Comparison of ENCODE assay signal across 18 cellular contexts in genomic region chr16:46649571-46649970, GRCh38. TPM values are rescaled to one million over a fixed set of nuclear protein-coding genes. Genes with fewer than 3 reads are reported as not detected.
DNase-seq lines count a peak whose midpoint lies in the region; ATAC-seq, FAIRE-seq and TF ChIP-seq lines count a peak whose summit lies in the region.
"Had no signal": no experiment of that assay in that cellular context is flagged by ENCODE, and none has a peak within 500 bp of the region (broad histone marks: within the 10 kb centered on the region; RNA-seq: fewer than 3 reads in every experiment).

No MANE protein-coding gene starts in this region.

- H3K4me1 ChIP-seq in K562 (replicated peaks in 1 of 2; ENCODE audit: control insufficient read depth in 2 of 2, insufficient read depth in 2 of 2, low read length in 2 of 2) = peaks cover 4 to 8% of the 10 kb centered on the region in 2 experiments; a peak in 3 of 5 replicates
- H3K4me1 ChIP-seq in rectal smooth muscle tissue (ENCODE audit: control insufficient read depth, insufficient read depth, low read length) = no peaks in the 10 kb centered on the region
- H3K4me1 ChIP-seq: foreskin keratinocyte had no signal

- H3K27ac ChIP-seq in K562 (ENCODE audit: extremely low read depth, low read depth, low read length) = no peak overlapping the region; the same call in 2 of the 3 replicates
- H3K27ac ChIP-seq in rectal smooth muscle tissue (ENCODE audit: low read depth, low read length) = peak overlapping the region; percentile 46
- H3K27ac ChIP-seq: foreskin keratinocyte, HL-60 had no signal

- TF ChIP-seq POLR2A in K562 (conservative IDR thresholded peaks at IDR 0.05) = no peak

- peak overlapping the region in 1 of 2 experiments; percentile 74; a peak in 1 of 4 replicates for H3K9ac ChIP-seq in K562 (ENCODE audit: insufficient read depth in 1 of 2, low read depth in 2 of 2, low read length in 2 of 2)
- no peak overlapping the region for H3K9ac ChIP-seq in rectal smooth muscle tissue (ENCODE audit: low read length)

- FAIRE-seq in K562 (lab: Jason Lieb, UNC) = no peak
- FAIRE-seq: H1 had no signal

- peak overlapping the region; percentile 0; the same call in 1 of the 2 replicates for H3K4me3 ChIP-seq in K562
- peak overlapping the region; percentile 16 for H3K4me3 ChIP-seq in rectal smooth muscle tissue (ENCODE audit: low read length)

- peak overlapping the region; percentile 94 for H2AFZ ChIP-seq in K562 (ENCODE audit: low read depth, low read length)

- in situ Hi-C loops in K562 (cut with MboI) = no loop called here

- DNase-seq in AG08396 (ENCODE audit: low spot score) (peak; percentile 86), K562 (ENCODE audit: extremely low read depth in 1 of 4, low spot score in 3 of 4) (peak in 3 of 4 experiments; percentile 16 to 52 (median 25)), left ventricle myocardium superior (peak; percentile 77), SW 1271 (lab: John Stamatoyannopoulos, UW) (no peak), NCI-H2029 treated with DMSO at 0.1 percent for 48 hours (lab: John Stamatoyannopoulos, UW) (no peak), COR-L47 (lab: John Stamatoyannopoulos, UW) (no peak)
- no peak for DNase-seq in effector CD8-positive, alpha-beta T cell (lab: John Stamatoyannopoulos, UW)
- DNase-seq: activated CD4-positive, alpha-beta memory T cell treated with anti-CD3 and anti-CD28 coated beads, Interleukin-2, amount 10 ng/mL, durations not matched to agents 7 days and 5 days; amygdala; Calu3; midbrain; SIG-M5; stimulated activated naive CD8-positive, alpha-beta T cell treated with anti-CD3 and anti-CD28 coated beads, Interleukin-15, amount 100 ng/mL, for 72 hours had no signal

- BruUV-seq in K562 (replicated peaks; lab: Mats Ljungman, UMichigan) = no TSS peak

- TF ChIP-seq CTCF in K562 (IDR thresholded peaks at IDR 0.05 in 2 of 3, conservative IDR thresholded peaks at IDR 0.05 in 1 of 3; ENCODE audit: insufficient read depth in 2 of 3, low read depth in 1 of 3, low read length in 3 of 3) = no peak

- CTCF ChIA-PET in K562 (lab: Yijun Ruan, JAX; ENCODE audit: low intra/inter-chr PET ratio) = no interaction called here

- peaks cover 0 to 5% of the 10 kb centered on the region in 2 experiments; a peak in 1 of 5 replicates for H3K27me3 ChIP-seq in K562 (ENCODE audit: control insufficient read depth in 2 of 2, insufficient read depth in 2 of 2, low read length in 2 of 2)
- H3K27me3 ChIP-seq in rectal smooth muscle tissue (ENCODE audit: control insufficient read depth, insufficient read depth, low read length) = no peaks in the 10 kb centered on the region
- H3K27me3 ChIP-seq: foreskin keratinocyte had no signal

- POLR2A ChIA-PET in K562 (lab: Yijun Ruan, JAX) = interaction anchor here (1.4 kb wide), 1 partner anchor 20 kb away, joined by 4 read pairs; no protein-coding TSS in a partner anchor

- WGBS in K562 (ENCODE audit: insufficient coverage, low coverage, missing lambda C conversion rate) = 11% methylated on average over 21 of the region's 21 CpGs

- H3K36me3 ChIP-seq in K562 (ENCODE audit: control insufficient read depth, insufficient read depth, low read length) = no peaks in the 10 kb centered on the region
- H3K36me3 ChIP-seq in rectal smooth muscle tissue (ENCODE audit: control insufficient read depth, insufficient read depth, low read length) = no peaks in the 10 kb centered on the region

- no peaks in the 10 kb centered on the region for H3K79me2 ChIP-seq in K562 (ENCODE audit: control insufficient read depth, insufficient read depth, low read length)

- H4K20me1 ChIP-seq in K562 (replicated peaks; ENCODE audit: control insufficient read depth, insufficient read depth, low read length) = no peaks in the 10 kb centered on the region

- no peak for TF ChIP-seq EP300 in K562 (IDR thresholded peaks at IDR 0.05; ENCODE audit: low read length)

- H3K9me1 ChIP-seq in K562 (ENCODE audit: control insufficient read depth, insufficient read depth, low read length) = no peaks in the 10 kb centered on the region

- H3K4me2 ChIP-seq in K562 (ENCODE audit: insufficient read depth, low read length) = peak overlapping the region; percentile 68

- intact Hi-C loops in K562 (cut with micrococcal nuclease) (no loop called here), left ventricle myocardium superior (cut with micrococcal nuclease) (no loop called here)

- ATAC-seq in K562 = peak; percentile 85
- ATAC-seq in left ventricle myocardium superior = peak; percentile 91
- ATAC-seq: activated T-helper 17 cell treated with anti-CD3 and anti-CD28 coated beads, Interleukin-2, amount 50 U/mL, for 72 hours; stimulated activated naive CD8-positive, alpha-beta T cell treated with anti-CD3 and anti-CD28 coated beads, Interleukin-15, amount 100 ng/mL, for 72 hours had no signal

- TF ChIP-seq RAD21 in K562 (CRISPR knock-in tag; conservative IDR thresholded peaks at IDR 0.05 in 1 of 2, IDR thresholded peaks at IDR 0.05 in 1 of 2) = no peak

- H3K9me3 ChIP-seq in K562 (replicated peaks; ENCODE audit: control insufficient read depth, insufficient read depth, low read depth, low read length) = no peaks in the 10 kb centered on the region

RNA-seq across cellular contexts. Expression of gene SHCBP1, which starts 28.4 kb away (rescaled TPM):
- 57.4 and 121 TPM in 2 replicates for total RNA-seq in K562 (2011; cell fraction: chromatin; rRNA removed; ENCODE audit: low replicate concordance)
- total RNA-seq in K562 (2011; cell fraction: nucleolus; rRNA removed) = 24.3 and 35.9 TPM in 2 replicates
- total RNA-seq in K562 (2011; cell fraction: nucleoplasm; rRNA removed) = 43.2 and 49.7 TPM in 2 replicates
- total RNA-seq in K562 (2014; rRNA removed) (15.6 and 19.7 TPM in 2 replicates), K562 (2014; rRNA removed; fragmentation: Illumina TruSeq; extraction: Trizol) (22.3 and 22.4 TPM in 2 replicates), K562 (2015; rRNA removed; fragmentation: Illumina TruSeq; extraction: Trizol) (15.8 and 16.9 TPM in 2 replicates), K562 (2021) (18.0 and 18.2 TPM in 2 replicates), left ventricle myocardium superior (1.1 TPM)
- polyA plus RNA-seq in K562 (2011; rRNA removed) (21.3 and 29.6 TPM in 2 replicates), K562 (2014; fragmentation: Illumina TruSeq; extraction: Trizol) (18.0 and 21.0 TPM in 2 replicates), K562 (2014; fragmentation: Nextera tagmentation; extraction: Ambion mirVana) (1 to 10 TPM; 6.2 to 6.8 TPM), K562 (2014; rRNA removed) (20.6 and 21.1 TPM in 2 replicates)
- polyA plus RNA-seq in K562 (2011; cell fraction: cytosol; rRNA removed) = 6.6 and 16.0 TPM in 2 replicates
- 13.6 and 19.8 TPM in 2 replicates for polyA plus RNA-seq in K562 (2011; cell fraction: nucleus; rRNA removed)
- polyA plus RNA-seq in K562 (2012) = 13.7 and 23.1 TPM in 2 replicates
- polyA minus RNA-seq in K562 (2011; rRNA and poly(A)+ RNA removed) = 47.5 and 52.1 TPM in 2 replicates
- 14.6 and 15.5 TPM in 2 replicates for polyA minus RNA-seq in K562 (2011; cell fraction: cytosol; rRNA and poly(A)+ RNA removed)
- polyA minus RNA-seq in K562 (2011; cell fraction: nucleus; rRNA and poly(A)+ RNA removed) = 24.6 and 42.8 TPM in 2 replicates

RNA-seq across cellular contexts. Expression of gene VPS35, which starts 39.4 kb away (rescaled TPM):
- total RNA-seq in K562 (2011; cell fraction: chromatin; rRNA removed; ENCODE audit: low replicate concordance) = 37.9 and 110 TPM in 2 replicates
- 25.9 and 27.2 TPM in 2 replicates for total RNA-seq in K562 (2011; cell fraction: nucleolus; rRNA removed)
- 43.5 and 65.2 TPM in 2 replicates for total RNA-seq in K562 (2011; cell fraction: nucleoplasm; rRNA removed)
- total RNA-seq in K562 (2014; rRNA removed) (30.4 and 32.7 TPM in 2 replicates), K562 (2014; rRNA removed; fragmentation: Illumina TruSeq; extraction: Trizol) (74.6 and 84.8 TPM in 2 replicates), K562 (2015; rRNA removed; fragmentation: Illumina TruSeq; extraction: Trizol) (66.2 and 69.9 TPM in 2 replicates), K562 (2021) (84.4 and 87.3 TPM in 2 replicates), left ventricle myocardium superior (89.2 TPM)
- polyA plus RNA-seq in K562 (2011; rRNA removed) (40.2 and 53.3 TPM in 2 replicates), K562 (2014; fragmentation: Illumina TruSeq; extraction: Trizol) (48.6 and 57.4 TPM in 2 replicates), K562 (2014; fragmentation: Nextera tagmentation; extraction: Ambion mirVana) (100 to 1,000 TPM in 1 of 2 experiments, 10 to 100 TPM in 1; 90.4 to 131 TPM), K562 (2014; rRNA removed) (35.0 and 42.5 TPM in 2 replicates)
- polyA plus RNA-seq in K562 (2011; cell fraction: cytosol; rRNA removed) = 11.4 and 16.9 TPM in 2 replicates
- 12.0 and 21.6 TPM in 2 replicates for polyA plus RNA-seq in K562 (2011; cell fraction: nucleus; rRNA removed)
- polyA plus RNA-seq in K562 (2012) = 58.4 and 83.6 TPM in 2 replicates
- 82.5 and 93.0 TPM in 2 replicates for polyA minus RNA-seq in K562 (2011; rRNA and poly(A)+ RNA removed)
- 42.1 and 43.0 TPM in 2 replicates for polyA minus RNA-seq in K562 (2011; cell fraction: cytosol; rRNA and poly(A)+ RNA removed)
- polyA minus RNA-seq in K562 (2011; cell fraction: nucleus; rRNA and poly(A)+ RNA removed) = 39.7 and 71.0 TPM in 2 replicates

RNA-seq across cellular contexts. Expression of gene ORC6, which starts 39.9 kb away (rescaled TPM):
- 49.0 and 106 TPM in 2 replicates for total RNA-seq in K562 (2011; cell fraction: chromatin; rRNA removed; ENCODE audit: low replicate concordance)
- 32.9 and 41.1 TPM in 2 replicates for total RNA-seq in K562 (2011; cell fraction: nucleolus; rRNA removed)
- 60.8 and 87.6 TPM in 2 replicates for total RNA-seq in K562 (2011; cell fraction: nucleoplasm; rRNA removed)
- total RNA-seq in K562 (2014; rRNA removed) (37.4 and 40.0 TPM in 2 replicates), K562 (2014; rRNA removed; fragmentation: Illumina TruSeq; extraction: Trizol) (49.0 and 54.6 TPM in 2 replicates), K562 (2015; rRNA removed; fragmentation: Illumina TruSeq; extraction: Trizol) (47.0 TPM in 2 replicates), K562 (2021) (36.1 and 39.6 TPM in 2 replicates), left ventricle myocardium superior (1.3 TPM)
- polyA plus RNA-seq in K562 (2011; rRNA removed) (62.2 and 69.2 TPM in 2 replicates), K562 (2014; fragmentation: Illumina TruSeq; extraction: Trizol) (47.4 and 50.4 TPM in 2 replicates), K562 (2014; fragmentation: Nextera tagmentation; extraction: Ambion mirVana) (10 to 100 TPM; 18.7 to 28.5 TPM), K562 (2014; rRNA removed) (71.4 and 72.4 TPM in 2 replicates)
- polyA plus RNA-seq in K562 (2011; cell fraction: cytosol; rRNA removed) = 30.3 and 45.4 TPM in 2 replicates
- 36.3 and 39.7 TPM in 2 replicates for polyA plus RNA-seq in K562 (2011; cell fraction: nucleus; rRNA removed)
- 33.8 and 39.9 TPM in 2 replicates for polyA plus RNA-seq in K562 (2012)
- polyA minus RNA-seq in K562 (2011; rRNA and poly(A)+ RNA removed) = 21.1 and 25.1 TPM in 2 replicates
- polyA minus RNA-seq in K562 (2011; cell fraction: cytosol; rRNA and poly(A)+ RNA removed) = 13.4 and 17.7 TPM in 2 replicates
- 24.2 and 35.8 TPM in 2 replicates for polyA minus RNA-seq in K562 (2011; cell fraction: nucleus; rRNA and poly(A)+ RNA removed)

Comparison
In these comparisons a context has a peak if more than half of its experiments do, and no peak if none do; other contexts are left out.
1. DNase-seq: peak in AG08396 (single experiment), K562 (3 of 4) and left ventricle myocardium superior (single experiment); none in effector CD8-positive, alpha-beta T cell (single experiment), SW 1271 (0 of 2), NCI-H2029 treated with DMSO at 0.1 percent for 48 hours (single experiment) and COR-L47 (single experiment).
2. RNA of gene ORC6, which starts 39.9 kb away (total RNA-seq): 32.9 to 106 TPM in K562; 1.3 TPM in left ventricle myocardium superior (single experiment); every median in the first group is over 10 times any median in the second.